In genomic region chr9:93183663-93184438, GRCh38 we compare ENCODE assay signal across 8 cellular contexts. TPM values are rescaled to one million over a fixed set of nuclear protein-coding genes. Genes with fewer than 3 reads are reported as not detected.
DNase-seq lines count a peak whose midpoint lies in the region; ATAC-seq, FAIRE-seq and TF ChIP-seq lines count a peak whose summit lies in the region.

TSS of gene WNK2 (plus strand) at chr9:93184139. CDS start at chr9:93184930, 791 bp downstream.

- POLR2A ChIA-PET in OCI-LY7 (lab: Charles Lee) = no interaction called here

- peaks cover 9% of the 10 kb centered on the region for H3K27me3 Mint-ChIP-seq in activated naive CD4-positive, alpha-beta T cell treated with anti-CD3 and anti-CD28 coated beads, Interleukin-2, amount 50 U/mL, for 24 hours

- no peak for ATAC-seq in HG02885 (IDR thresholded peaks at IDR 0.05; ENCODE audit: poor library complexity, unreplicated experiment)
- no peak for ATAC-seq in GM21825 (IDR thresholded peaks at IDR 0.05; ENCODE audit: unreplicated experiment)

- TF ChIP-seq CTCF in OCI-LY7 (conservative IDR thresholded peaks at IDR 0.05; ENCODE audit: low read length) (no peak), left ventricle myocardium inferior (IDR thresholded peaks at IDR 0.05; ENCODE audit: borderline replicate concordance) (no peak)

- no peak within 1 kb of the TSS for H3K27ac ChIP-seq in OCI-LY7 (ENCODE audit: low read depth, low read length, poor library complexity, severe bottlenecking)
- peak within 1 kb of the TSS; percentile 92 for H3K27ac ChIP-seq in left ventricle myocardium inferior (replicated peaks)
- peak within 1 kb of the TSS; percentile 91 for H3K27ac ChIP-seq in rectal smooth muscle tissue (ENCODE audit: low read depth, low read length)

- H3K36me3 ChIP-seq in OCI-LY7 (ENCODE audit: insufficient read depth, low read length) (no peaks in the 10 kb centered on the region), left ventricle myocardium inferior (no peaks in the 10 kb centered on the region), rectal smooth muscle tissue (ENCODE audit: control insufficient read depth, insufficient read depth, low read length) (no peaks in the 10 kb centered on the region)

- H3K9me3 Mint-ChIP-seq in activated naive CD4-positive, alpha-beta T cell treated with anti-CD3 and anti-CD28 coated beads, Interleukin-2, amount 50 U/mL, for 24 hours = no peaks in the 10 kb centered on the region

- BruUV-seq in OCI-LY7 (replicated peaks; lab: Mats Ljungman, UMichigan) = no TSS peak

- CTCF ChIA-PET in OCI-LY7 (lab: Charles Lee; ENCODE audit: unreplicated experiment) = no interaction called here

- no peaks in the 10 kb centered on the region for H3K9me2 ChIP-seq in OCI-LY7 (ENCODE audit: insufficient read depth, low read length)

- FAIRE-seq in GM19239 (lab: Jason Lieb, UNC) = no peak

- H3K9me3 ChIP-seq in OCI-LY7 (ENCODE audit: low read length) (no peaks in the 10 kb centered on the region), left ventricle myocardium inferior (replicated peaks) (no peaks in the 10 kb centered on the region)

- no peaks in the 10 kb centered on the region for H4K20me1 ChIP-seq in OCI-LY7 (ENCODE audit: insufficient read depth, low read length)

- intact Hi-C loops in OCI-LY7 (cut with micrococcal nuclease; ENCODE audit: unreplicated experiment) = no loop called here
- intact Hi-C loops in left ventricle myocardium inferior (cut with micrococcal nuclease) = no loop called here

- DNase-seq in GM19239 (ENCODE audit: insufficient read length, low spot score) (peak; percentile 71), OCI-LY7 (ENCODE audit: low spot score) (peak; percentile 57), left ventricle myocardium inferior (no peak), EL (no peak)

- H3K4me1 ChIP-seq in OCI-LY7 (ENCODE audit: insufficient read depth, low read length, poor library complexity, severe bottlenecking) = peaks cover 20% of the 10 kb centered on the region
- peaks cover 51% of the 10 kb centered on the region for H3K4me1 ChIP-seq in left ventricle myocardium inferior
- H3K4me1 ChIP-seq in rectal smooth muscle tissue (ENCODE audit: control insufficient read depth, insufficient read depth, low read length) = peaks cover 22% of the 10 kb centered on the region

- no peaks in the 10 kb centered on the region for H3K36me3 Mint-ChIP-seq in activated naive CD4-positive, alpha-beta T cell treated with anti-CD3 and anti-CD28 coated beads, Interleukin-2, amount 50 U/mL, for 24 hours

- H3K4me3 ChIP-seq in OCI-LY7 (ENCODE audit: low read depth, low read length, poor library complexity, severe bottlenecking) = peak within 1 kb of the TSS; percentile 70
- H3K4me3 ChIP-seq in left ventricle myocardium inferior = peak within 1 kb of the TSS; percentile 76
- peak within 1 kb of the TSS; percentile 66 for H3K4me3 ChIP-seq in rectal smooth muscle tissue (ENCODE audit: low read length)

- H3K79me2 ChIP-seq in OCI-LY7 (ENCODE audit: insufficient read depth, low read depth, low read length) = no peaks in the 10 kb centered on the region

- H3K4me1 Mint-ChIP-seq in activated naive CD4-positive, alpha-beta T cell treated with anti-CD3 and anti-CD28 coated beads, Interleukin-2, amount 50 U/mL, for 24 hours = peaks cover 7% of the 10 kb centered on the region

- H2AFZ ChIP-seq in OCI-LY7 (ENCODE audit: low read length) = peak within 1 kb of the TSS; percentile 55; the same call in 1 of the 2 replicates

- peak within 1 kb of the TSS; percentile 81 for H3K4me3 Mint-ChIP-seq in activated naive CD4-positive, alpha-beta T cell treated with anti-CD3 and anti-CD28 coated beads, Interleukin-2, amount 50 U/mL, for 24 hours

- peak within 1 kb of the TSS; percentile 82 for H3K4me2 ChIP-seq in OCI-LY7 (ENCODE audit: low read length)

- peak within 1 kb of the TSS; percentile 43 for H3K9ac ChIP-seq in rectal smooth muscle tissue (ENCODE audit: low read length)

- no peak within 1 kb of the TSS for H3K27ac Mint-ChIP-seq in activated naive CD4-positive, alpha-beta T cell treated with anti-CD3 and anti-CD28 coated beads, Interleukin-2, amount 50 U/mL, for 24 hours

- H3K27me3 ChIP-seq in left ventricle myocardium inferior (ENCODE audit: low read depth) (peaks cover 66% of the 10 kb centered on the region), rectal smooth muscle tissue (ENCODE audit: control insufficient read depth, insufficient read depth, low read length) (peaks cover 3% of the 10 kb centered on the region)

RNA-seq across cellular contexts. Expression of gene WNK2, which starts in this region (rescaled TPM):
- 118 and 142 TPM in 2 replicates for total RNA-seq in OCI-LY7 (2014; rRNA removed; shearing (Covaris generic))
- total RNA-seq in OCI-LY7 (2022) (176 and 194 TPM in 2 replicates), left ventricle myocardium inferior (218 TPM)

Comparison
In these comparisons a context has a peak if more than half of its experiments do, and no peak if none do; other contexts are left out.
1. DNase-seq: peak in GM19239 (single experiment) and OCI-LY7 (single experiment); none in left ventricle myocardium inferior (single experiment) and EL (single experiment).
2. Peak in every context shown above with its lines, with median percentiles within 50 percentile points of each other: H3K4me3 ChIP-seq.